ENCODE assay signal across 18 cellular contexts in the genomic region with DNA sequence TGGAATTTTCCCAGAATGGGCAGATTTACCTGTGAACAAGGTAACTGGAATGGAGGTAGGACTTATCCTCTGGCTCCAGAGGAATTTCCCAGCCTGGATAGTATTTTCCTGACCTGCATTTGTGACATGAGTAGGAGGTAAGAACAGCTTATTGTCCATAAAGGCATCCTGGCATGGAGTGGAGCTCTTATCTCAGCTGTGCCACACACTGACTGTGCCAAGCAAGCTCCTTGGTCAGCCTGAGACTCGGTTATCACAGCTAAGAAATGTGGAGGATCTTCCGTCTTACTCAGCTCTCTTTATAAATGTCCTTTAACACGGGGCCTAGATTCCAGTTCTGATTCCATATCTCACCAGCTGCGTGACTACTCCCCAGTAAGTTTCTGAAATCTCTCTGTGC. TPM values are rescaled to one million over a fixed set of nuclear protein-coding genes. Genes with fewer than 3 reads are reported as not detected.
DNase-seq lines count a peak whose midpoint lies in the region; ATAC-seq and TF ChIP-seq lines count a peak whose summit lies in the region.
"Had no signal": no experiment of that assay in that cellular context is flagged by ENCODE, and none has a peak within 500 bp of the region (broad histone marks: within the 10 kb centered on the region; RNA-seq: fewer than 3 reads in every experiment).

No MANE protein-coding gene starts in this region.

- peak; percentile 14 to 19 for ATAC-seq in right cardiac atrium
- ATAC-seq in upper lobe of right lung = peak; percentile 57
- no peak for ATAC-seq in HG02938 (IDR thresholded peaks at IDR 0.05; ENCODE audit: unreplicated experiment)

- H3K36me3 ChIP-seq in upper lobe of right lung = no peaks in the 10 kb centered on the region
- H3K36me3 ChIP-seq: BE2C had no signal

- peaks cover 18% of the 10 kb centered on the region for H3K4me1 ChIP-seq in right cardiac atrium (ENCODE audit: control insufficient read depth, insufficient read depth, low read length)
- peaks cover 20% of the 10 kb centered on the region for H3K4me1 ChIP-seq in upper lobe of right lung

- DNase-seq in NCI-H226 = peak; percentile 72
- DNase-seq in cerebellar cortex (ENCODE audit: low spot score) = peak; percentile 24
- DNase-seq in right cardiac atrium = no peak
- no peak for DNase-seq in upper lobe of right lung
- no peak for DNase-seq in NCI-H345 (lab: John Stamatoyannopoulos, UW)
- DNase-seq in posterior cingulate gyrus = no peak
- DNase-seq: CD4-positive, CD25-positive, alpha-beta regulatory T cell; DMS79; KBM-7; NCI-H1436; NCI-H187 treated with DMSO at 0.1 percent for 48 hours; NCI-H510A treated with DMSO at 0.1 percent for 48 hours; PC-9; SIG-M5; SK-N-SH had no signal

- H3K9me3 ChIP-seq in right cardiac atrium (ENCODE audit: control insufficient read depth, low read length) = no peaks in the 10 kb centered on the region
- no peaks in the 10 kb centered on the region for H3K9me3 ChIP-seq in upper lobe of right lung
- H3K9me3 ChIP-seq: BE2C, SK-N-SH had no signal

- intact Hi-C loops in right cardiac atrium (cut with DNase I) = no loop called here
- intact Hi-C loops in upper lobe of right lung (cut with DNase I) = no loop called here
- intact Hi-C loops in posterior cingulate gyrus (cut with DNase I) = no loop called here

- H3K27me3 ChIP-seq in right cardiac atrium (ENCODE audit: control insufficient read depth, insufficient read depth) (no peaks in the 10 kb centered on the region), upper lobe of right lung (no peaks in the 10 kb centered on the region)
- H3K27me3 ChIP-seq: BE2C had no signal

- peak overlapping the region; percentile 80 for H3K27ac ChIP-seq in right cardiac atrium (ENCODE audit: low read length)
- H3K27ac ChIP-seq in upper lobe of right lung = no peak overlapping the region
- H3K27ac ChIP-seq: HL-60, PC-9 had no signal

- H3K4me3 ChIP-seq in right cardiac atrium (ENCODE audit: low read length) (no peak overlapping the region), upper lobe of right lung (no peak overlapping the region)
- H3K4me3 ChIP-seq: PC-9 had no signal

- 69% methylated on average over 4 of the region's 4 CpGs for WGBS in right cardiac atrium

- no peak for TF ChIP-seq CTCF in upper lobe of right lung (IDR thresholded peaks at IDR 0.05)

RNA-seq across cellular contexts. Expression of a gene that starts 38.9 kb away (rescaled TPM):
- 10 to 100 TPM; 37.4 to 52.0 (median 46.2) TPM for total RNA-seq in right cardiac atrium
- polyA plus RNA-seq in right cardiac atrium = 42.1 TPM
- total RNA-seq in upper lobe of right lung = 50.6 TPM

Comparison
In these comparisons a context has a peak if more than half of its experiments do, and no peak if none do; other contexts are left out.
1. DNase-seq: peak in NCI-H226 (single experiment) and cerebellar cortex (single experiment); none in right cardiac atrium (0 of 3), upper lobe of right lung (single experiment), NCI-H345 (single experiment) and posterior cingulate gyrus (0 of 10).